20 cellular contexts compared by ENCODE assay signal in the genomic region with DNA sequence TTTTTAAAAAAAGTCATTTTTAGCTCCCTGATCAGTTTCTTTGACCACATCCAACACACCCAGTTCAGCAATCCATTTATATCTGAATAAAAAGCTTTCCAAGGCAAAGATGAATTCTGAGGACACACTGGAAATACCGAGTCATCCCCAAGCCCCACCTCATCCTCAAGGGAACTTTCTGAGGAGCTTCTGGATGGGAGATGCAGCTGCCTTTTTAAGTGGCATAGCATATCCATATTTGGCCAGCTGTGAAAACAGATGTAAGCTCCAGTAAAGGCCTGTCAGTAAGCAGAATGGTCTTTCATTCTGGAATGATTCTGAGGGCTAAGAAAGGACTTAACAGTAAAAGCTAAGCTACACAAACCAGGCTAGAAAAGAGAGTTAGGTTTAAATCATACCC. TPM values are rescaled to one million over a fixed set of nuclear protein-coding genes. Genes with fewer than 3 reads are reported as not detected.
DNase-seq lines count a peak whose midpoint lies in the region; ATAC-seq, FAIRE-seq and TF ChIP-seq lines count a peak whose summit lies in the region.
"Had no signal": no experiment of that assay in that cellular context is flagged by ENCODE, and none has a peak within 500 bp of the region (broad histone marks: within the 10 kb centered on the region; RNA-seq: fewer than 3 reads in every experiment).

No MANE protein-coding gene starts in this region.

- DNase-seq in DMS 273 (lab: John Stamatoyannopoulos, UW; ENCODE audit: unreplicated experiment) = peak; percentile 18
- DNase-seq in DMS 273 treated with DMSO at 0.1 percent for 48 hours (lab: John Stamatoyannopoulos, UW) = no peak
- DNase-seq in astrocyte (ENCODE audit: low read depth) = peak; percentile 75
- DNase-seq in hepatic stellate cell (ENCODE audit: low spot score) = peak; percentile 41
- no peak for DNase-seq in tibial artery
- DNase-seq in COLO668 (lab: John Stamatoyannopoulos, UW; ENCODE audit: unreplicated experiment) = no peak
- no peak for DNase-seq in activated T-helper 2 cell treated with anti-CD3 and anti-CD28 coated beads, Interferon-gamma antibody, Interleukin-2, Interleukin-4, amounts not matched to agents 10 μg/mL and 5 μg/mL and 100 μg/mL, durations not matched to agents 14 hours and 24 hours and 36 hours (ENCODE audit: low spot score)
- DNase-seq: Calu3; foreskin keratinocyte; naive thymus-derived CD8-positive, alpha-beta T cell; NCI-H2081 treated with DMSO at 0.1 percent for 48 hours; stimulated activated naive CD8-positive, alpha-beta T cell treated with anti-CD3 and anti-CD28 coated beads, Interleukin-15, amount 100 ng/mL, for 72 hours; WERI-Rb-1 had no signal

- peaks cover 57% of the 10 kb centered on the region for H3K79me2 ChIP-seq in astrocyte (ENCODE audit: insufficient read depth, low read length)

- peaks cover 17% of the 10 kb centered on the region for H3K4me1 Mint-ChIP-seq in astrocyte (ENCODE audit: low read depth, unreplicated experiment)
- peaks cover 7% of the 10 kb centered on the region for H3K4me1 Mint-ChIP-seq in activated T-helper 2 cell treated with anti-CD3 and anti-CD28 coated beads, Interferon-gamma antibody, Interleukin-2, Interleukin-4, amounts not matched to agents 10 μg/mL and 5 μg/mL and 100 μg/mL, durations not matched to agents 14 hours and 24 hours and 36 hours (ENCODE audit: low read depth)

- H3K36me3 ChIP-seq in astrocyte (ENCODE audit: insufficient read depth, low read length) (peaks cover 3% of the 10 kb centered on the region), tibial artery (peaks cover 0 to 14% (median 14%) of the 10 kb centered on the region in 3 donors)

- H2AFZ ChIP-seq in astrocyte (ENCODE audit: low read depth, low read length) = no peak overlapping the region

- H3K27me3 ChIP-seq in astrocyte (ENCODE audit: insufficient read depth, low read length) (no peaks in the 10 kb centered on the region), tibial artery (no peaks in the 10 kb centered on the region)
- H3K27me3 ChIP-seq: foreskin keratinocyte, right atrium auricular region had no signal

- no peak for ATAC-seq in HG03045 (IDR thresholded peaks at IDR 0.05; ENCODE audit: unreplicated experiment)
- ATAC-seq: activated naive CD4-positive, alpha-beta T cell treated with anti-CD3 and anti-CD28 coated beads, Interleukin-2, amount 50 U/mL, for 72 hours; foreskin keratinocyte; naive thymus-derived CD8-positive, alpha-beta T cell; SK-N-SH treated with all-trans-retinoic acid at 6 μM for 48 hours; stimulated activated naive CD8-positive, alpha-beta T cell treated with anti-CD3 and anti-CD28 coated beads, Interleukin-15, amount 100 ng/mL, for 72 hours had no signal

- intact Hi-C loops in tibial artery (cut with DNase I; ENCODE audit: low total_unique reads) = no loop called here
- intact Hi-C loops in activated T-helper 2 cell treated with anti-CD3 and anti-CD28 coated beads, Interferon-gamma antibody, Interleukin-2, Interleukin-4, amounts not matched to agents 10 μg/mL and 5 μg/mL and 100 μg/mL, durations not matched to agents 14 hours and 24 hours and 36 hours (cut with micrococcal nuclease) = no loop called here

- no peaks in the 10 kb centered on the region for H3K9me3 Mint-ChIP-seq in astrocyte (ENCODE audit: unreplicated experiment)
- H3K9me3 Mint-ChIP-seq in activated T-helper 2 cell treated with anti-CD3 and anti-CD28 coated beads, Interferon-gamma antibody, Interleukin-2, Interleukin-4, amounts not matched to agents 10 μg/mL and 5 μg/mL and 100 μg/mL, durations not matched to agents 14 hours and 24 hours and 36 hours = no peaks in the 10 kb centered on the region
- H3K9me3 Mint-ChIP-seq: activated naive CD4-positive, alpha-beta T cell treated with anti-CD3 and anti-CD28 coated beads, Interleukin-2, amount 50 U/mL, for 72 hours; stimulated activated naive CD8-positive, alpha-beta T cell treated with anti-CD3 and anti-CD28 coated beads, Interleukin-15, amount 100 ng/mL, for 72 hours had no signal

- TF ChIP-seq CTCF in astrocyte (IDR thresholded peaks at IDR 0.05; ENCODE audit: insufficient read depth, low read depth, low read length) (no peak), tibial artery (IDR thresholded peaks at IDR 0.05) (no peak)

- H3K27ac ChIP-seq in astrocyte (ENCODE audit: low read depth, low read length) (no peak overlapping the region), tibial artery (peak overlapping the region; percentile 19 to 68)
- H3K27ac ChIP-seq: 22Rv1, foreskin keratinocyte, right atrium auricular region, WERI-Rb-1 had no signal

- peak overlapping the region; percentile 83 for H3K27ac Mint-ChIP-seq in astrocyte (ENCODE audit: unreplicated experiment)
- H3K27ac Mint-ChIP-seq in activated T-helper 2 cell treated with anti-CD3 and anti-CD28 coated beads, Interferon-gamma antibody, Interleukin-2, Interleukin-4, amounts not matched to agents 10 μg/mL and 5 μg/mL and 100 μg/mL, durations not matched to agents 14 hours and 24 hours and 36 hours = no peak overlapping the region
- H3K27ac Mint-ChIP-seq: activated naive CD4-positive, alpha-beta T cell treated with anti-CD3 and anti-CD28 coated beads, Interleukin-2, amount 50 U/mL, for 72 hours; naive thymus-derived CD8-positive, alpha-beta T cell had no signal

- no peaks in the 10 kb centered on the region for H3K27me3 Mint-ChIP-seq in astrocyte (ENCODE audit: low read depth, unreplicated experiment)
- no peaks in the 10 kb centered on the region for H3K27me3 Mint-ChIP-seq in activated T-helper 2 cell treated with anti-CD3 and anti-CD28 coated beads, Interferon-gamma antibody, Interleukin-2, Interleukin-4, amounts not matched to agents 10 μg/mL and 5 μg/mL and 100 μg/mL, durations not matched to agents 14 hours and 24 hours and 36 hours (ENCODE audit: low read depth)
- H3K27me3 Mint-ChIP-seq: naive thymus-derived CD8-positive, alpha-beta T cell; stimulated activated naive CD8-positive, alpha-beta T cell treated with anti-CD3 and anti-CD28 coated beads, Interleukin-15, amount 100 ng/mL, for 72 hours had no signal

- peaks cover 55% of the 10 kb centered on the region for H4K20me1 ChIP-seq in astrocyte (ENCODE audit: insufficient read depth, low read length)

- peak overlapping the region; percentile 13 for H3K4me3 Mint-ChIP-seq in astrocyte (ENCODE audit: unreplicated experiment)
- H3K4me3 Mint-ChIP-seq in activated T-helper 2 cell treated with anti-CD3 and anti-CD28 coated beads, Interferon-gamma antibody, Interleukin-2, Interleukin-4, amounts not matched to agents 10 μg/mL and 5 μg/mL and 100 μg/mL, durations not matched to agents 14 hours and 24 hours and 36 hours (ENCODE audit: low read depth) = no peak overlapping the region
- H3K4me3 Mint-ChIP-seq: naive thymus-derived CD8-positive, alpha-beta T cell; stimulated activated naive CD8-positive, alpha-beta T cell treated with anti-CD3 and anti-CD28 coated beads, Interleukin-15, amount 100 ng/mL, for 72 hours had no signal

- peaks cover 34% of the 10 kb centered on the region for H3K36me3 Mint-ChIP-seq in astrocyte (ENCODE audit: low read depth, unreplicated experiment)
- H3K36me3 Mint-ChIP-seq in activated T-helper 2 cell treated with anti-CD3 and anti-CD28 coated beads, Interferon-gamma antibody, Interleukin-2, Interleukin-4, amounts not matched to agents 10 μg/mL and 5 μg/mL and 100 μg/mL, durations not matched to agents 14 hours and 24 hours and 36 hours (ENCODE audit: low read depth) = peaks cover 35% of the 10 kb centered on the region

- H3K4me3 ChIP-seq in astrocyte (ENCODE audit: insufficient read depth, low read depth, low read length) = no peak overlapping the region
- no peak overlapping the region for H3K4me3 ChIP-seq in tibial artery
- H3K4me3 ChIP-seq: right atrium auricular region had no signal

- H3K4me1 ChIP-seq in astrocyte (ENCODE audit: insufficient read depth, low read length) (no peaks in the 10 kb centered on the region), tibial artery (peaks cover 0 to 22% (median 9%) of the 10 kb centered on the region in 4 donors)
- H3K4me1 ChIP-seq: foreskin keratinocyte had no signal

- H3K9me3 ChIP-seq in astrocyte (ENCODE audit: insufficient read depth, low read depth, low read length) (no peaks in the 10 kb centered on the region), tibial artery (no peaks in the 10 kb centered on the region)
- H3K9me3 ChIP-seq: right atrium auricular region had no signal

- H3K4me2 ChIP-seq in astrocyte (ENCODE audit: low read length) = peak overlapping the region; percentile 8

- H3K9ac ChIP-seq in astrocyte (ENCODE audit: low read length) = no peak overlapping the region

- no peak for FAIRE-seq in astrocyte (lab: Jason Lieb, UNC)
- FAIRE-seq: colon, keratinocyte had no signal

RNA-seq across cellular contexts. Expression of gene ZFYVE1, which starts 18.4 kb away (rescaled TPM):
- 31.4 and 34.3 TPM in 2 replicates for total RNA-seq in astrocyte
- total RNA-seq in activated T-helper 2 cell treated with anti-CD3 and anti-CD28 coated beads, Interferon-gamma antibody, Interleukin-2, Interleukin-4, amounts not matched to agents 10 μg/mL and 5 μg/mL and 100 μg/mL, durations not matched to agents 14 hours and 24 hours and 36 hours = 8.3 and 9.8 TPM in 2 replicates

RNA-seq across cellular contexts. Expression of gene RBM25, which starts 49.8 kb away (rescaled TPM):
- 91.2 and 101 TPM in 2 replicates for total RNA-seq in astrocyte
- total RNA-seq in activated T-helper 2 cell treated with anti-CD3 and anti-CD28 coated beads, Interferon-gamma antibody, Interleukin-2, Interleukin-4, amounts not matched to agents 10 μg/mL and 5 μg/mL and 100 μg/mL, durations not matched to agents 14 hours and 24 hours and 36 hours = 114 and 121 TPM in 2 replicates

Comparison
In these comparisons a context has a peak if more than half of its experiments do, and no peak if none do; other contexts are left out.
1. DNase-seq: peak in DMS 273 (single experiment), astrocyte (single experiment) and hepatic stellate cell (single experiment); none in DMS 273 treated with DMSO at 0.1 percent for 48 hours (single experiment), tibial artery (0 of 2), COLO668 (single experiment) and activated T-helper 2 cell treated with anti-CD3 and anti-CD28 coated beads, Interferon-gamma antibody, Interleukin-2, Interleukin-4, amounts not matched to agents 10 μg/mL and 5 μg/mL and 100 μg/mL, durations not matched to agents 14 hours and 24 hours and 36 hours (single experiment).